Comparison of ENCODE assay signal across 18 cellular contexts in genomic region chr2:46929612-46930011, GRCh38. TPM values are rescaled to one million over a fixed set of nuclear protein-coding genes. Genes with fewer than 3 reads are reported as not detected.
DNase-seq lines count a peak whose midpoint lies in the region; ATAC-seq, FAIRE-seq and TF ChIP-seq lines count a peak whose summit lies in the region.
"Had no signal": no experiment of that assay in that cellular context is flagged by ENCODE, and none has a peak within 500 bp of the region (broad histone marks: within the 10 kb centered on the region; RNA-seq: fewer than 3 reads in every experiment).

No MANE protein-coding gene starts in this region.

- in situ Hi-C loops in GM12878 (cut with MboI): no loop called here

- RAD21 ChIA-PET in GM12878 (lab: Charles Lee; ENCODE audit: unreplicated experiment): no interaction called here

- H2AFZ ChIP-seq in GM12878 (ENCODE audit: control insufficient read depth, low read depth, low read length): no peak overlapping the region

- H3K4me2 ChIP-seq in GM12878 (ENCODE audit: control insufficient read depth, insufficient read depth): no peak overlapping the region

- no peak overlapping the region for H3K9ac ChIP-seq in GM12878 (ENCODE audit: control insufficient read depth, insufficient read depth, low read length)

- H3K4me1 ChIP-seq in GM12878 (ENCODE audit: control insufficient read depth, insufficient read depth, low read length): no peaks in the 10 kb centered on the region
- H3K4me1 ChIP-seq in psoas muscle: no peaks in the 10 kb centered on the region
- H3K4me1 ChIP-seq in right lobe of liver: no peaks in the 10 kb centered on the region
- H3K4me1 ChIP-seq: HAP-1 had no signal

- no peaks in the 10 kb centered on the region; the same call in 1 of the 2 replicates for H3K79me2 ChIP-seq in GM12878 (ENCODE audit: control insufficient read depth, insufficient read depth, low read length)

- no peak for TF ChIP-seq EP300 in GM12878 (IDR thresholded peaks at IDR 0.05; ENCODE audit: borderline replicate concordance in 1 of 2, control insufficient read depth in 1 of 2, low read depth in 2 of 2, low read length in 2 of 2)

- H3K36me3 ChIP-seq in GM12878 (ENCODE audit: control insufficient read depth in 2 of 2, insufficient read depth in 2 of 2, low read length in 1 of 2) (no peaks in the 10 kb centered on the region), psoas muscle (ENCODE audit: insufficient read depth in 1 of 2, low read depth in 1 of 2) (no peaks in the 10 kb centered on the region), right lobe of liver (no peaks in the 10 kb centered on the region)
- H3K36me3 ChIP-seq: HAP-1 had no signal

- H4K20me1 ChIP-seq in GM12878 (ENCODE audit: control insufficient read depth, insufficient read depth): no peaks in the 10 kb centered on the region

- peaks cover 5% of the 10 kb centered on the region for H3K9me3 ChIP-seq in GM12878 (replicated peaks; ENCODE audit: control insufficient read depth, insufficient read depth, low read length)
- peaks cover 6% of the 10 kb centered on the region for H3K9me3 ChIP-seq in psoas muscle
- H3K9me3 ChIP-seq in right lobe of liver: no peaks in the 10 kb centered on the region

- ATAC-seq in GM12878: peak; percentile 15; the same call in 1 of the 3 replicates
- ATAC-seq in psoas muscle: no peak
- ATAC-seq in right lobe of liver: no peak
- ATAC-seq: CD8-positive, alpha-beta T cell had no signal

- no peak for FAIRE-seq in GM12878 (lab: Jason Lieb, UNC)
- FAIRE-seq: D721Med, GM12891, H1 had no signal

- TF ChIP-seq POLR2A in GM12878 (IDR thresholded peaks at IDR 0.05; ENCODE audit: low read depth, low read length) (no peak), right lobe of liver (IDR thresholded peaks at IDR 0.05) (no peak)

- no peak for TF ChIP-seq RAD21 in GM12878 (IDR thresholded peaks at IDR 0.05; ENCODE audit: insufficient read depth, low read depth, low read length)

- TF ChIP-seq CTCF in GM12878 (IDR thresholded peaks at IDR 0.05 in 2 of 3, conservative IDR thresholded peaks at IDR 0.05 in 1 of 3; ENCODE audit: control insufficient read depth in 2 of 3, extremely low read depth in 1 of 3, insufficient read depth in 1 of 3, low read depth in 3 of 3, low read length in 3 of 3) (no peak), psoas muscle (IDR thresholded peaks at IDR 0.05) (no peak), right lobe of liver (IDR thresholded peaks at IDR 0.05) (no peak)

- H3K27ac ChIP-seq in GM12878 (ENCODE audit: control insufficient read depth, insufficient read depth): no peak overlapping the region
- no peak overlapping the region for H3K27ac ChIP-seq in psoas muscle
- no peak overlapping the region for H3K27ac ChIP-seq in right lobe of liver
- H3K27ac ChIP-seq: 22Rv1 had no signal

- DNase-seq in DMS 273 (lab: John Stamatoyannopoulos, UW; ENCODE audit: unreplicated experiment) (peak; percentile 20), DMS 273 treated with DMSO at 0.1 percent for 48 hours (lab: John Stamatoyannopoulos, UW) (no peak), LHCN-M2 (ENCODE audit: low read depth) (peak; percentile 31), GM12878 (ENCODE audit: low read depth, low spot score) (no peak), NAMALWA (ENCODE audit: low spot score) (no peak), psoas muscle (no peak), right lobe of liver (no peak), HPDE6-E6E7 (ENCODE audit: extremely low spot score) (no peak)
- DNase-seq: CD8-positive, alpha-beta T cell; COR-L47; DMS53; HFFc6; KG1 had no signal

- no TSS peak for BruUV-seq in GM12878 (replicated peaks; lab: Mats Ljungman, UMichigan)

- POLR2A ChIA-PET in GM12878 (lab: Charles Lee): interaction anchor here (0.6 to 1.9 kb wide), 3 partner anchors 13 to 475 kb away, joined by 3 to 16 read pairs (median 7); no protein-coding TSS in a partner anchor

- CTCF ChIA-PET in GM12878 (lab: Yijun Ruan, JAX): interaction anchor here (1.1 to 1.2 kb wide), 5 partner anchors 11 to 394 kb away, joined by 3 to 13 read pairs (median 5); no protein-coding TSS in a partner anchor

- no peaks in the 10 kb centered on the region for H3K27me3 ChIP-seq in GM12878 (replicated peaks in 1 of 2; ENCODE audit: control insufficient read depth in 2 of 2, insufficient read depth in 2 of 2, low read length in 1 of 2)
- H3K27me3 ChIP-seq in psoas muscle (ENCODE audit: insufficient read depth in 3 of 3, low read length in 2 of 3): no peaks in the 10 kb centered on the region
- H3K27me3 ChIP-seq in right lobe of liver: no peaks in the 10 kb centered on the region

- intact Hi-C loops in GM12878 (cut with micrococcal nuclease; ENCODE audit: unreplicated experiment) (no loop called here), psoas muscle (cut with DNase I) (no loop called here), right lobe of liver (cut with DNase I) (no loop called here)

- WGBS in GM12878 (ENCODE audit: insufficient coverage, insufficient replicate concordance, low lambda C conversion rate, missing lambda C conversion rate): 87% methylated on average over 1 of the region's 1 CpG
- WGBS in psoas muscle, 3 donors: 94 to 100% (median 96%) methylated on average over 1 of the region's 1 CpG
- WGBS in right lobe of liver (ENCODE audit: insufficient coverage, low coverage, low lambda C conversion rate, missing lambda C conversion rate): 100% methylated on average over 1 of the region's 1 CpG

- H3K4me3 ChIP-seq in GM12878 (no peak overlapping the region), psoas muscle (no peak overlapping the region), right lobe of liver (no peak overlapping the region)
- H3K4me3 ChIP-seq: HAP-1 had no signal

- SMC1A ChIA-PET in GM12878 (lab: Charles Lee; ENCODE audit: uncharacterized antibody, unreplicated experiment): interaction anchor here (0.9 to 2.1 kb wide), 5 partner anchors 9 to 66 kb away, joined by 3 to 10 read pairs (median 3); no protein-coding TSS in a partner anchor

TF ChIP-seq in GM12878, 131 proteins besides CTCF, POLR2A, EP300 and RAD21 (continues in another document):
- TF ChIP-seq RBBP5 (conservative IDR thresholded peaks at IDR 0.05) (no peak), KLF5 (IDR thresholded peaks at IDR 0.05; ENCODE audit: partially characterized antibody) (no peak)

RNA-seq across cellular contexts. Expression of gene TTC7A, which starts 11.4 kb away (rescaled TPM):
- total RNA-seq in LHCN-M2 (2014; rRNA removed) (12.9 and 15.0 TPM in 2 replicates), GM12878 (2014; rRNA removed) (32.3 and 32.5 TPM in 2 replicates), GM12878 (2014; rRNA removed; fragmentation: Illumina TruSeq; extraction: Trizol) (13.4 and 13.8 TPM in 2 replicates), GM12878 (2021) (50.8 and 51.6 TPM in 2 replicates), psoas muscle (1 to 10 TPM; 3.6 to 5.9 (median 4.0) TPM), right lobe of liver (10 to 100 TPM in 2 of 6 experiments, 1 to 10 TPM in 4; 7.6 to 15.5 (median 9.8) TPM)
- polyA plus RNA-seq in LHCN-M2 (2012): 12.6 TPM
- total RNA-seq in GM12878 (2013; cell fraction: nucleolus; rRNA removed): 82.8 and 96.3 TPM in 2 replicates
- polyA plus RNA-seq in GM12878 (2011; ENCODE audit: low read depth): 9.5 TPM
- polyA plus RNA-seq in GM12878 (2011; rRNA removed) (9.8 and 18.7 TPM in 2 replicates), GM12878 (2014; fragmentation: Illumina TruSeq; extraction: Trizol) (12.4 and 25.4 TPM in 2 replicates), GM12878 (2014; fragmentation: Nextera tagmentation; extraction: Ambion mirVana) (1 to 10 TPM; 2.1 to 3.5 TPM), GM12878 (2014; rRNA removed) (28.3 and 28.8 TPM in 2 replicates), GM12878 (2016; fragmentation: Nextera tagmentation; extraction: Ambion mirVana) (10 to 100 TPM in 1 of 2 experiments, 1 to 10 TPM in 1; 7.5 to 24.2 TPM), psoas muscle (1 to 10 TPM; 1.7 to 2.7 (median 2.2) TPM)
- 23.4 and 25.5 TPM in 2 replicates for polyA plus RNA-seq in GM12878 (2011; cell fraction: cytosol; rRNA removed)
- 62.3 and 80.4 TPM in 2 replicates for polyA plus RNA-seq in GM12878 (2011; cell fraction: nucleus; rRNA removed)
- polyA plus RNA-seq in GM12878 (2012): 22.5 and 22.9 TPM in 2 replicates
- polyA minus RNA-seq in GM12878 (2011; rRNA and poly(A)+ RNA removed): 25.9 and 47.3 TPM in 2 replicates
- 10.2 and 13.3 TPM in 2 replicates for polyA minus RNA-seq in GM12878 (2011; cell fraction: cytosol; rRNA and poly(A)+ RNA removed)
- 30.1 and 47.2 TPM in 2 replicates for polyA minus RNA-seq in GM12878 (2011; cell fraction: nucleus; rRNA and poly(A)+ RNA removed)

RNA-seq across cellular contexts. Expression of gene MCFD2, which starts 14.0 kb away (rescaled TPM):
- total RNA-seq in LHCN-M2 (2014; rRNA removed): 219 and 228 TPM in 2 replicates
- polyA plus RNA-seq in LHCN-M2 (2012): 85.9 TPM
- total RNA-seq in GM12878 (2013; cell fraction: nucleolus; rRNA removed): 47.7 and 66.1 TPM in 2 replicates
- total RNA-seq in GM12878 (2014; rRNA removed): 37.1 and 39.6 TPM in 2 replicates
- total RNA-seq in GM12878 (2014; rRNA removed; fragmentation: Illumina TruSeq; extraction: Trizol): 40.2 and 40.9 TPM in 2 replicates
- total RNA-seq in GM12878 (2021): 41.7 and 43.5 TPM in 2 replicates
- polyA plus RNA-seq in GM12878 (2011; ENCODE audit: low read depth): 16.7 TPM
- 57.3 and 86.6 TPM in 2 replicates for polyA plus RNA-seq in GM12878 (2011; rRNA removed)
- polyA plus RNA-seq in GM12878 (2011; cell fraction: cytosol; rRNA removed): 32.0 and 38.7 TPM in 2 replicates
- polyA plus RNA-seq in GM12878 (2011; cell fraction: nucleus; rRNA removed): 23.7 and 25.7 TPM in 2 replicates
- 26.4 and 27.5 TPM in 2 replicates for polyA plus RNA-seq in GM12878 (2012)
- polyA plus RNA-seq in GM12878 (2014; fragmentation: Illumina TruSeq; extraction: Trizol): 40.3 and 43.2 TPM in 2 replicates
- polyA plus RNA-seq in GM12878 (2014; fragmentation: Nextera tagmentation; extraction: Ambion mirVana): 10 to 100 TPM; 35.8 to 40.7 TPM
- polyA plus RNA-seq in GM12878 (2014; rRNA removed): 32.4 and 35.5 TPM in 2 replicates
- 10 to 100 TPM; 35.0 to 40.4 TPM for polyA plus RNA-seq in GM12878 (2016; fragmentation: Nextera tagmentation; extraction: Ambion mirVana)
- 52.5 and 69.2 TPM in 2 replicates for polyA minus RNA-seq in GM12878 (2011; rRNA and poly(A)+ RNA removed)
- polyA minus RNA-seq in GM12878 (2011; cell fraction: cytosol; rRNA and poly(A)+ RNA removed): 17.8 and 19.9 TPM in 2 replicates
- polyA minus RNA-seq in GM12878 (2011; cell fraction: nucleus; rRNA and poly(A)+ RNA removed): 14.3 and 24.3 TPM in 2 replicates
- total RNA-seq in psoas muscle: 100 to 1,000 TPM in 2 of 4 donors, 10 to 100 TPM in 2; 65.2 to 121 (median 96.9) TPM
- polyA plus RNA-seq in psoas muscle: 10 to 100 TPM; 52.2 to 99.2 (median 69.8) TPM
- total RNA-seq in right lobe of liver: 100 to 1,000 TPM in 3 of 6 experiments, 10 to 100 TPM in 3; 85.0 to 147 (median 99.2) TPM

Comparison
In these comparisons a context has a peak if more than half of its experiments do, and no peak if none do; other contexts are left out.
1. DNase-seq: peak in DMS 273 (single experiment) and LHCN-M2 (single experiment); none in DMS 273 treated with DMSO at 0.1 percent for 48 hours (single experiment), GM12878 (single experiment), NAMALWA (single experiment), psoas muscle (0 of 2), right lobe of liver (0 of 3) and HPDE6-E6E7 (single experiment).